Comparison of ENCODE assay signal across 8 cellular contexts in the genomic region with DNA sequence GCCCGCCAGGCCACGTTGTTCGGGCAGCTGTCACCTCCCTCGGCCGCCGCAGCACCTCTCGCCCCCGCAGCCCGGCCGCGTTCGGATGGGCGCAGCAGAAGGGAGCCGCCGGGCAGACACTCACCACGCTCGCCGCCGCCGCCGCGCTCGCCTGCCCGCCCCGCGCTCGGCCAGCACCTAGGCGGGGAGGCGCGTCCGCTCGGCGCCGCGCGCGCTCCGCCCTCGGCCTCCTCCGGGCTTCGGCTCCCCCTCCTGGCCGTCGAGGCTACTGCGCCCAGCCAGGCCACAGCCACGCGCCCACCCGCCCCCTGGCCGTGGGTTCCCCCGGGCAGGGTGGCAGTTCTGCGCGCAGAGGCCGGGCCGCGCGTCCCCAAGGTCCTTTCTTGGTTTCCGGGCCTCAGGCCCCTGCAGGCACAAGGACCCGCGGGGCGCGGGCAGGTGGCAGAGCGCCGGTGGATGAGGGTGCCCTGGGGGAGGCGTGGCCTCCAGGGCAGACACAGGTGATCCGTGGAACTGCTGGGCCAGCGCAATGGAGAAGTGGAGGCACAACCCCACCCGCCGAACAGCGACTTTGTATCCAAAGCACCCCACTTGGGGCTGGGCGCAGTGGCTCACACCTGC. TPM values are rescaled to one million over a fixed set of nuclear protein-coding genes. Genes with fewer than 3 reads are reported as not detected.
DNase-seq lines count a peak whose midpoint lies in the region; ATAC-seq, FAIRE-seq and TF ChIP-seq lines count a peak whose summit lies in the region.

A gene (minus strand): TSS at position 189 of the 621 bp plus-strand sequence. CDS start 3,275 bp downstream, outside the sequence.

- no peaks in the 10 kb centered on the region for H3K9me3 Mint-ChIP-seq in natural killer cell
- no peaks in the 10 kb centered on the region for H3K9me3 Mint-ChIP-seq in stimulated activated naive CD8-positive, alpha-beta T cell treated with anti-CD3 and anti-CD28 coated beads, Interleukin-15, Interleukin-2, amounts not matched to agents 100 ng/mL and 50 ng/mL, for 24 hours

- H3K27ac Mint-ChIP-seq in natural killer cell, result peak within 1 kb of the TSS; percentile 93 to 95
- H3K27ac Mint-ChIP-seq in stimulated activated naive CD8-positive, alpha-beta T cell treated with anti-CD3 and anti-CD28 coated beads, Interleukin-15, Interleukin-2, amounts not matched to agents 100 ng/mL and 50 ng/mL, for 24 hours, result peak within 1 kb of the TSS; percentile 71

- H3K4me1 Mint-ChIP-seq in natural killer cell, result peaks cover 0 to 18% of the 10 kb centered on the region in 2 donors
- H3K4me1 Mint-ChIP-seq in stimulated activated naive CD8-positive, alpha-beta T cell treated with anti-CD3 and anti-CD28 coated beads, Interleukin-15, Interleukin-2, amounts not matched to agents 100 ng/mL and 50 ng/mL, for 24 hours (ENCODE audit: low read depth), result peaks cover 13% of the 10 kb centered on the region

- H3K4me3 Mint-ChIP-seq in natural killer cell, result peak within 1 kb of the TSS; percentile 95
- H3K4me3 Mint-ChIP-seq in stimulated activated naive CD8-positive, alpha-beta T cell treated with anti-CD3 and anti-CD28 coated beads, Interleukin-15, Interleukin-2, amounts not matched to agents 100 ng/mL and 50 ng/mL, for 24 hours, result peak within 1 kb of the TSS; percentile 87

- in situ Hi-C loops in Caki2 (cut with HindIII; ENCODE audit: low pct_unique_long_range_greater_than_20kb, low sequenced_read_pairs), result no loop called here

- H3K27me3 Mint-ChIP-seq in natural killer cell (ENCODE audit: low read depth in 2 of 2), result no peaks in the 10 kb centered on the region
- no peaks in the 10 kb centered on the region for H3K27me3 Mint-ChIP-seq in stimulated activated naive CD8-positive, alpha-beta T cell treated with anti-CD3 and anti-CD28 coated beads, Interleukin-15, Interleukin-2, amounts not matched to agents 100 ng/mL and 50 ng/mL, for 24 hours

- TF ChIP-seq CTCF in fibroblast of mammary gland (conservative IDR thresholded peaks at IDR 0.05; ENCODE audit: control insufficient read depth, insufficient read depth, low read depth, low read length), result peak; percentile 35
- TF ChIP-seq CTCF in natural killer cell (IDR thresholded peaks at IDR 0.05), result peak; percentile 89

- H3K36me3 Mint-ChIP-seq in natural killer cell, result no peaks in the 10 kb centered on the region
- H3K36me3 Mint-ChIP-seq in stimulated activated naive CD8-positive, alpha-beta T cell treated with anti-CD3 and anti-CD28 coated beads, Interleukin-15, Interleukin-2, amounts not matched to agents 100 ng/mL and 50 ng/mL, for 24 hours (ENCODE audit: low read depth), result no peaks in the 10 kb centered on the region

- peaks cover 13% of the 10 kb centered on the region for H3K4me1 ChIP-seq in HUES48 (ENCODE audit: control insufficient read depth, insufficient read depth, low read length)

- H3K9me3 ChIP-seq in HUES48 (ENCODE audit: control insufficient read depth, insufficient read depth, low read length), result no peaks in the 10 kb centered on the region

- ATAC-seq in GM21367 (IDR thresholded peaks at IDR 0.05; ENCODE audit: unreplicated experiment) (peak; percentile 43), natural killer cell (peak; percentile 68 to 86 (median 73))

- H3K27ac ChIP-seq in HUES48 (ENCODE audit: low read depth, low read length), result peak within 1 kb of the TSS; percentile 89

- peak within 1 kb of the TSS; percentile 77 for H3K9ac ChIP-seq in HUES48 (ENCODE audit: low read depth, low read length)

- H3K4me3 ChIP-seq in HUES48 (ENCODE audit: low read depth, low read length) (peak within 1 kb of the TSS; percentile 87), fibroblast of mammary gland (ENCODE audit: control insufficient read depth, low read depth, low read length) (peak within 1 kb of the TSS; percentile 68)

- no peak for FAIRE-seq in RCC 7860 (lab: Jason Lieb, UNC)

- H3K27me3 ChIP-seq in HUES48 (ENCODE audit: control insufficient read depth, insufficient read depth, low read length), result no peaks in the 10 kb centered on the region

- peaks cover 55% of the 10 kb centered on the region for H3K36me3 ChIP-seq in HUES48 (ENCODE audit: control insufficient read depth, insufficient read depth, low read length)

- DNase-seq in Caki2 (ENCODE audit: low read depth) (peak; percentile 72), RCC 7860 (ENCODE audit: low spot score) (peak; percentile 41), fibroblast of mammary gland (ENCODE audit: low read depth) (peak; percentile 67), natural killer cell (peak; percentile 90)
- peak; percentile 66 to 76 for DNase-seq in activated T-helper 1 cell treated with anti-CD3 and anti-CD28 coated beads, Interleukin-2, amount 50 U/mL, for 16 hours (ENCODE audit: low read depth in 1 of 2, low spot score in 1 of 2)

- intact Hi-C loops in natural killer cell (cut with micrococcal nuclease), result no loop called here

RNA-seq across cellular contexts. Expression of the gene that starts here (rescaled TPM):
- total RNA-seq in Caki2 (2014; rRNA removed; shearing (Covaris generic); ENCODE audit: low replicate concordance), result 12.5 and 13.6 TPM in 2 replicates
- total RNA-seq in natural killer cell, result 10 to 100 TPM; 22.8 to 34.6 (median 31.5) TPM

Comparison
In these comparisons a context has a peak if more than half of its experiments do, and no peak if none do; other contexts are left out.
1. Peak in every context shown above with its lines: DNase-seq, ATAC-seq, H3K4me3 ChIP-seq and H3K27ac ChIP-seq.